ENCODE assay signal across 8 cellular contexts in the genomic region with DNA sequence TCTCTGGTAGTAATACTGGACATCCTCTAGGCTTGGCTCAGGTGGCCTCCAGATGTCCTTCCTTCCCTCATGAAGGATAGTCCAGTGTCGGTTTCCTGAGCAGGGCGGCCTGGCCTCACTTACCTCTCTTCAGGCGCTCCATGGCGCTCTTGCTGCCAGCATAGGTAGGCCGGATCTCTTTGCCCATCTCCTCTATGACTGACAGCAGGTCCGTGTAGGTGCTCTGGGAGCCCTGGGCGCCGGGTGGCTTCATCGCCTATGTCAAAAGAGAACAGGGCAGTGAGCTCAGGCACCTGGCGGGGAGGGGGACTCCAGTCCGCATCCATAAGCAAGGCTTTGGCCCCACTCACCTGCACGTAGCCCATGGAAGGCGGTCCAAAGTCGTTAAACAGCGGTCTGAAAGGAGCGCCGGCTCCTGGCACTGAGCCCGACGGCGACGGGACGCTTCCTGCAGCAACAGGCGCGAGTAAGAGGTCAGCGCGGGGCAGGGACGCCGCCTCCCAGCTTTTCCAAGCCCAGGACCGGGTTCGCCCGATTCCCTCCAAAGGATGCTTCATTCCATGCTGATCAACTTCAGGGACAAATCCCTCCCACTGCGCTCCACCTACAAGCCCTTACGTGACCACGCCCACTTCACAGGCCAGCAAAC. TPM values are rescaled to one million over a fixed set of nuclear protein-coding genes. Genes with fewer than 3 reads are reported as not detected.
DNase-seq lines count a peak whose midpoint lies in the region; ATAC-seq and TF ChIP-seq lines count a peak whose summit lies in the region.

No MANE protein-coding gene starts in this region.

- peaks cover 35% of the 10 kb centered on the region for H3K4me1 Mint-ChIP-seq in activated CD8-positive, alpha-beta T cell treated with anti-CD3 and anti-CD28 coated beads for 36 hours (ENCODE audit: low read depth)

- intact Hi-C loops in activated CD8-positive, alpha-beta T cell treated with anti-CD3 and anti-CD28 coated beads for 36 hours (cut with micrococcal nuclease) = loop anchor here (5.0 kb wide), 1 partner anchor 70 kb away; a partner anchor contains a TSS

- TF ChIP-seq CTCF in activated CD8-positive, alpha-beta T cell treated with anti-CD3 and anti-CD28 coated beads for 36 hours (IDR thresholded peaks at IDR 0.05) = no peak
- TF ChIP-seq CTCF in foreskin keratinocyte (conservative IDR thresholded peaks at IDR 0.05) = no peak

- no peaks in the 10 kb centered on the region for H3K27me3 ChIP-seq in foreskin keratinocyte

- H3K4me1 ChIP-seq in foreskin keratinocyte = peaks cover 6% of the 10 kb centered on the region

- H3K4me3 Mint-ChIP-seq in activated CD8-positive, alpha-beta T cell treated with anti-CD3 and anti-CD28 coated beads for 36 hours = peak overlapping the region; percentile 89

- H3K9me3 Mint-ChIP-seq in activated CD8-positive, alpha-beta T cell treated with anti-CD3 and anti-CD28 coated beads for 36 hours = no peaks in the 10 kb centered on the region

- peak overlapping the region; percentile 27 for H3K27ac ChIP-seq in foreskin keratinocyte

- CTCF ChIA-PET in activated CD8-positive, alpha-beta T cell treated with anti-CD3 and anti-CD28 coated beads for 36 hours (lab: Charles Lee) = interaction anchor here (1.0 to 1.5 kb wide), 5 partner anchors 22 to 156 kb away, joined by 3 to 6 read pairs (median 5); a partner anchor contains a TSS

- DNase-seq in COLO668 (lab: John Stamatoyannopoulos, UW; ENCODE audit: unreplicated experiment) = peak; percentile 84
- DNase-seq in HT-29 (ENCODE audit: low spot score) = peak; percentile 83
- no peak for DNase-seq in activated CD8-positive, alpha-beta T cell treated with anti-CD3 and anti-CD28 coated beads for 36 hours
- DNase-seq in foreskin keratinocyte = no peak
- peak; percentile 72 for DNase-seq in occipital lobe (lab: John Stamatoyannopoulos, UW)
- no peak for DNase-seq in NOMO-1 treated with DMSO at 0.1 percent for 48 hours (lab: John Stamatoyannopoulos, UW; ENCODE audit: unreplicated experiment)
- no peak for DNase-seq in NCI-H2081 treated with DMSO at 0.1 percent for 48 hours (lab: John Stamatoyannopoulos, UW)
- DNase-seq in stimulated activated CD4-positive, alpha-beta T cell treated with anti-CD3 and anti-CD28 coated beads, Interleukin-2, amount 100 ng/mL, for 48 hours = no peak

- ATAC-seq in activated CD8-positive, alpha-beta T cell treated with anti-CD3 and anti-CD28 coated beads for 36 hours = no peak
- ATAC-seq in foreskin keratinocyte = peak; percentile 24

- H3K27ac Mint-ChIP-seq in activated CD8-positive, alpha-beta T cell treated with anti-CD3 and anti-CD28 coated beads for 36 hours = peak overlapping the region; percentile 88

- no peaks in the 10 kb centered on the region for H3K27me3 Mint-ChIP-seq in activated CD8-positive, alpha-beta T cell treated with anti-CD3 and anti-CD28 coated beads for 36 hours

- H3K36me3 Mint-ChIP-seq in activated CD8-positive, alpha-beta T cell treated with anti-CD3 and anti-CD28 coated beads for 36 hours (ENCODE audit: low read depth) = peaks cover 15% of the 10 kb centered on the region

- POLR2A ChIA-PET in activated CD8-positive, alpha-beta T cell treated with anti-CD3 and anti-CD28 coated beads for 36 hours (lab: Charles Lee) = interaction anchor here (0.7 to 1.5 kb wide), 4 partner anchors 22 to 99 kb away, joined by 3 to 5 read pairs (median 4); a partner anchor contains a TSS

RNA-seq across cellular contexts. Expression of a gene that starts 0.6 kb away (rescaled TPM):
- total RNA-seq in HT-29 (2014; rRNA removed; shearing (Covaris generic)) = 99.2 and 102 TPM in 2 replicates
- 10 to 100 TPM; 53.5 to 55.5 TPM for total RNA-seq in activated CD8-positive, alpha-beta T cell treated with anti-CD3 and anti-CD28 coated beads for 36 hours
- 40.8 and 43.4 TPM in 2 replicates for total RNA-seq in foreskin keratinocyte
- polyA plus RNA-seq in foreskin keratinocyte = 67.5 and 73.5 TPM in 2 replicates
- 4.7 TPM for total RNA-seq in occipital lobe

RNA-seq across cellular contexts. Expression of a gene that starts 2.2 kb away (rescaled TPM):
- total RNA-seq in HT-29 (2014; rRNA removed; shearing (Covaris generic)) = 60.8 and 67.1 TPM in 2 replicates
- 10 to 100 TPM; 87.8 to 88.1 TPM for total RNA-seq in activated CD8-positive, alpha-beta T cell treated with anti-CD3 and anti-CD28 coated beads for 36 hours
- total RNA-seq in foreskin keratinocyte (27.7 and 29.0 TPM in 2 replicates), occipital lobe (34.0 TPM)
- 18.0 and 18.9 TPM in 2 replicates for polyA plus RNA-seq in foreskin keratinocyte

RNA-seq across cellular contexts. Expression of a gene that starts 15.9 kb away (rescaled TPM):
- total RNA-seq in HT-29 (2014; rRNA removed; shearing (Covaris generic)) = not detected in 2 replicates
- not detected for total RNA-seq in activated CD8-positive, alpha-beta T cell treated with anti-CD3 and anti-CD28 coated beads for 36 hours
- total RNA-seq in foreskin keratinocyte (not detected in 2 replicates), occipital lobe (not detected)
- polyA plus RNA-seq in foreskin keratinocyte = not detected in 2 replicates

RNA-seq across cellular contexts. Expression of a gene that starts 24.5 kb away (rescaled TPM):
- total RNA-seq in HT-29 (2014; rRNA removed; shearing (Covaris generic)) = 149 and 151 TPM in 2 replicates
- total RNA-seq in activated CD8-positive, alpha-beta T cell treated with anti-CD3 and anti-CD28 coated beads for 36 hours = 100 to 1,000 TPM; 145 to 146 TPM
- 40.4 and 41.0 TPM in 2 replicates for total RNA-seq in foreskin keratinocyte
- polyA plus RNA-seq in foreskin keratinocyte = 49.1 and 56.0 TPM in 2 replicates
- 66.8 TPM for total RNA-seq in occipital lobe

RNA-seq across cellular contexts. Expression of a gene that starts 38.3 kb away (rescaled TPM):
- total RNA-seq in HT-29 (2014; rRNA removed; shearing (Covaris generic)) = 42.5 and 67.7 TPM in 2 replicates
- 10 to 100 TPM; 56.0 to 59.2 TPM for total RNA-seq in activated CD8-positive, alpha-beta T cell treated with anti-CD3 and anti-CD28 coated beads for 36 hours
- 29.4 TPM in 2 replicates for total RNA-seq in foreskin keratinocyte
- 59.2 and 69.8 TPM in 2 replicates for polyA plus RNA-seq in foreskin keratinocyte
- total RNA-seq in occipital lobe = 13.1 TPM

Comparison
In these comparisons a context has a peak if more than half of its experiments do, and no peak if none do; other contexts are left out.
1. DNase-seq: peak in COLO668 (single experiment), HT-29 (single experiment) and occipital lobe (single experiment); none in activated CD8-positive, alpha-beta T cell treated with anti-CD3 and anti-CD28 coated beads for 36 hours (single experiment), foreskin keratinocyte (0 of 2), NOMO-1 treated with DMSO at 0.1 percent for 48 hours (single experiment), NCI-H2081 treated with DMSO at 0.1 percent for 48 hours (single experiment) and stimulated activated CD4-positive, alpha-beta T cell treated with anti-CD3 and anti-CD28 coated beads, Interleukin-2, amount 100 ng/mL, for 48 hours (0 of 2).